ENCODE assay signal across 8 cellular contexts in the genomic region with DNA sequence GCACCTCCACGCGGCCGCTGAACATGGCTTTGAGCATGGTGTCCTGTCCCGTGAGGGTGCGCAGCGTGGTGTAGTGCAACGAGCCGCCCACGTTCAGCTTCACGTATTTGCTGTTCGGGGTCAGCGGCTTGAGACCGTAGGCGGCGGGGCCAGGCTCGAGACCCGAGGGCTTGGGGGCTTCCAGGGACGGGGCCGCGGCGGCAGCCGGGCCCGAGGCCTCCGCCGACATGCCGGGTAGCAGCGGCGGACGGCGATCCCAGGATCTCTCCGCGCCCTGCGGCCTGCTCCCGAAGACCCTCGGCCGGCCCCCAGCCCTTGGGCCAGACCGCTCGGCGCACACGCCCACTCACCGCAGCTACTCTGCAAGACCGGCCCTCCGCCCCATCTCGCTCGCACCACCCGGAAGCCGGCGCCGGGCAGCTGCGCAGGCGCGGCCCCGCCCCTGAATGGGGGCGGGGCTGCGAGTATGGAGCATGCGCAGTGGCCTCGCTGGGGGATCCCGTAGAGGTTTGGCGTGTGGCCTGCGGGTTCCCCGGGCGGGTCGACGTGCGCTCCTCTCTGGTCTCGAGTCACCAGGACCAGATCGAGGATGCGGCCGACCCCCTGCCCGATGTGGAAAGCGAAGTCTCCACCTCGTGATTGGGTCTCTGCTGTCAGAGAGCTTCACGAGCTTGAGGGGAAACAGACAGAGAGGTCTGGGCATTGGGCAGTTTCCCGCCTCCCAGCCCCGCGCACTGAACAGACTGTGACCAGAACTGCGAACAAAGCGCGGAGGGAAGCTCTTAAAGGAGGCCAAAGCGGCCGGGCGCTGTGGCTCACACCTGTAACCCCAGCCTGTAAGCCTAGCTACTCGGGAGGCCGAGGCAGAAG. TPM values are rescaled to one million over a fixed set of nuclear protein-coding genes. Genes with fewer than 3 reads are reported as not detected.
DNase-seq lines count a peak whose midpoint lies in the region; ATAC-seq and TF ChIP-seq lines count a peak whose summit lies in the region.

A gene with protein sequence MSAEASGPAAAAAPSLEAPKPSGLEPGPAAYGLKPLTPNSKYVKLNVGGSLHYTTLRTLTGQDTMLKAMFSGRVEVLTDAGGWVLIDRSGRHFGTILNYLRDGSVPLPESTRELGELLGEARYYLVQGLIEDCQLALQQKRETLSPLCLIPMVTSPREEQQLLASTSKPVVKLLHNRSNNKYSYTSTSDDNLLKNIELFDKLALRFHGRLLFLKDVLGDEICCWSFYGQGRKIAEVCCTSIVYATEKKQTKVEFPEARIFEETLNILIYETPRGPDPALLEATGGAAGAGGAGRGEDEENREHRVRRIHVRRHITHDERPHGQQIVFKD (minus strand): TSS at position 422 of the 870 bp plus-strand sequence. CDS start 193 bp downstream, at position 229.

- H3K27ac Mint-ChIP-seq in progenitor cell of endocrine pancreas: peak within 1 kb of the TSS; percentile 99

- peak within 1 kb of the TSS; percentile 58 to 93 (median 84) for H3K27ac ChIP-seq in adrenal gland

- DNase-seq in NCI-H1417 treated with DMSO at 0.1 percent for 48 hours (lab: John Stamatoyannopoulos, UW) (peak; percentile 42), T-helper 1 cell (peak; percentile 75 to 85 (median 85)), adrenal gland (peak; percentile 76 to 89 (median 88)), left cardiac atrium (peak; percentile 85), progenitor cell of endocrine pancreas (ENCODE audit: low spot score, unreplicated experiment) (peak; percentile 93), ureter (ENCODE audit: low spot score) (peak; percentile 87)

- H3K9me3 ChIP-seq in adrenal gland (replicated peaks in 1 of 3): no peaks in the 10 kb centered on the region

- TF ChIP-seq POLR2A in adrenal gland (IDR thresholded peaks at IDR 0.05): peak; percentile 60 to 88

- ATAC-seq in HG02759 (IDR thresholded peaks at IDR 0.05; ENCODE audit: unreplicated experiment): peak; percentile 90
- peak; percentile 99 for ATAC-seq in left cardiac atrium

- H3K4me1 ChIP-seq in adrenal gland (replicated peaks in 1 of 2): peaks cover 26 to 31% of the 10 kb centered on the region in 2 donors

- TF ChIP-seq CTCF in GM12875 (IDR thresholded peaks at IDR 0.05; ENCODE audit: borderline replicate concordance, insufficient read depth, low read depth, low read length): no peak
- no peak for TF ChIP-seq CTCF in adrenal gland (IDR thresholded peaks at IDR 0.05)
- no peak for TF ChIP-seq CTCF in progenitor cell of endocrine pancreas (IDR thresholded peaks at IDR 0.05; ENCODE audit: unreplicated experiment)

- H3K4me3 ChIP-seq in GM12875 (ENCODE audit: low read depth, low read length): peak within 1 kb of the TSS; percentile 95
- peak within 1 kb of the TSS; percentile 58 to 88 (median 72) for H3K4me3 ChIP-seq in adrenal gland

- H3K36me3 Mint-ChIP-seq in progenitor cell of endocrine pancreas (ENCODE audit: insufficient read depth): peaks cover 1% of the 10 kb centered on the region

- 0 to 1% (median 0%) methylated on average over 14 to 84 of the region's 84 CpGs for WGBS in adrenal gland, 4 donors

- peaks cover 0 to 5% of the 10 kb centered on the region in 2 donors for H3K36me3 ChIP-seq in adrenal gland (replicated peaks in 1 of 2)

- H3K9me3 Mint-ChIP-seq in progenitor cell of endocrine pancreas (ENCODE audit: low read depth): no peaks in the 10 kb centered on the region

- H3K4me3 Mint-ChIP-seq in progenitor cell of endocrine pancreas (ENCODE audit: low read depth): peak within 1 kb of the TSS; percentile 94

- H3K4me1 Mint-ChIP-seq in progenitor cell of endocrine pancreas (ENCODE audit: low read depth): peaks cover 27% of the 10 kb centered on the region

- intact Hi-C loops in adrenal gland (cut with DNase I): loop anchor here (5.0 to 10.0 kb wide), 2 partner anchors 46 to 69 kb away; a partner anchor contains a TSS
- intact Hi-C loops in left cardiac atrium (cut with DNase I): loop anchor here in 1 of 2 donors (10.0 kb wide), 1 partner anchor 69 kb away; a partner anchor contains a TSS

- H3K27me3 Mint-ChIP-seq in progenitor cell of endocrine pancreas: no peaks in the 10 kb centered on the region

- H3K27me3 ChIP-seq in adrenal gland: no peaks in the 10 kb centered on the region

RNA-seq across cellular contexts. Expression of the gene that starts here (rescaled TPM):
- 10 to 100 TPM; 14.7 to 39.4 (median 21.4) TPM for total RNA-seq in adrenal gland
- polyA plus RNA-seq in adrenal gland: 10 to 100 TPM; 13.2 to 37.1 (median 33.3) TPM
- 10 to 100 TPM in 1 of 2 donors, 1 to 10 TPM in 1; 7.6 to 10.1 TPM for total RNA-seq in left cardiac atrium
- 31.4 and 34.7 TPM in 2 replicates for total RNA-seq in progenitor cell of endocrine pancreas
- total RNA-seq in ureter: 33.6 TPM

Comparison
In these comparisons a context has a peak if more than half of its experiments do, and no peak if none do; other contexts are left out.
1. Peak in every context shown above with its lines: DNase-seq, ATAC-seq, H3K4me3 ChIP-seq and H3K27ac ChIP-seq.
2. DNase-seq: peak in every context shown above with its lines; median percentile 93 in progenitor cell of endocrine pancreas; 88 in adrenal gland; 87 in ureter; 85 in T-helper 1 cell; 85 in left cardiac atrium; 42 in NCI-H1417 treated with DMSO at 0.1 percent for 48 hours.